Comparison of ENCODE assay signal across 25 cellular contexts in the genomic region with DNA sequence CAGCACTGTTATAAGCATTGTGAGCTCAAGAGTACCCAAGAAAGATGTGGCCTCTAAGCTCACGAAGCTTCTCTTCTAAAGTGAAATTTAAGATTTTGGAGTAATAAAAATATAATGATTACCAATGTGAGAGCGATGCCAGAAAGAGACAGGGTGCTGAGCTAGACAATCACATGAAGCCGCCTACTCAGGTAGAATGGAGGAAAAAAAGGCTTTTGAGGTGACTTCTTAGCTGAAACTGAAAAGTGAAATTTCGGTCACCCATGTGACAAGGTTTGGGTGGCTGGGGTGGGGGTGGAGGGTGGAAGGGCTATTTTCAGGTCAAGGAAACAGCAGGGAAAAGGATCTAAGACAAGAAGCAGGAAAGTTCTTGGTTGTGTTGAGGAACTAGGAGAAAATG.
A peak's percentile ranks its signal among the peaks of the same experiment; 100 is the strongest.
DNase-seq lines count a peak whose midpoint lies in the region; ATAC-seq and TF ChIP-seq lines count a peak whose summit lies in the region.
"Had no signal": no experiment of that assay in that cellular context is flagged by ENCODE, and none has a peak within 500 bp of the region (broad histone marks: within the 10 kb centered on the region; RNA-seq: fewer than 3 reads in every experiment).

No MANE protein-coding gene starts in this region.

- TF ChIP-seq CTCF in A673 (conservative IDR thresholded peaks at IDR 0.05; ENCODE audit: low read depth, low read length) (no peak), MM.1S (IDR thresholded peaks at IDR 0.05; ENCODE audit: low read length) (no peak), colonic mucosa (IDR thresholded peaks at IDR 0.05) (no peak)

- H2BK5ac ChIP-seq in mesendoderm (ENCODE audit: low read length), result no peak overlapping the region

- no peak overlapping the region for H4K8ac ChIP-seq in mesendoderm (ENCODE audit: low read depth, low read length)

- 0 out of 2 replicates have a peak, but pooled peaks cover 2% of the 10 kb centered on the region for H3F3A ChIP-seq in MM.1S (ENCODE audit: insufficient read depth, low read length)

- H3K36me3 Mint-ChIP-seq in activated naive CD4-positive, alpha-beta T cell treated with anti-CD3 and anti-CD28 coated beads, Interleukin-2, amount 50 U/mL, for 72 hours, result no peaks in the 10 kb centered on the region
- H3K36me3 Mint-ChIP-seq: CD14-positive monocyte; CD4-positive, alpha-beta memory T cell; CD4-positive, CD25-positive, alpha-beta regulatory T cell; CD8-positive, alpha-beta memory T cell had no signal

- no peak overlapping the region for H3K9ac ChIP-seq in MM.1S (ENCODE audit: low read length)
- no peak overlapping the region for H3K9ac ChIP-seq in mesendoderm (ENCODE audit: low read length)
- H3K9ac ChIP-seq in colonic mucosa (ENCODE audit: low read depth in 2 of 2, low read length in 2 of 2), result no peak overlapping the region
- H3K9ac ChIP-seq: BLaER1 had no signal

- H3K4me2 ChIP-seq in MM.1S (ENCODE audit: low read depth, low read length), result peak overlapping the region; percentile 37; the same call in 1 of the 2 replicates
- H3K4me2 ChIP-seq in mesendoderm (ENCODE audit: low read length), result no peak overlapping the region
- H3K4me2 ChIP-seq: A549, BLaER1 had no signal

- no peaks in the 10 kb centered on the region for H3K27me3 ChIP-seq in A673 (replicated peaks; ENCODE audit: insufficient read depth, low read depth, low read length, poor library complexity)
- H3K27me3 ChIP-seq in MM.1S (replicated peaks; ENCODE audit: insufficient read depth, low read length), result no peaks in the 10 kb centered on the region
- H3K27me3 ChIP-seq in mesendoderm (ENCODE audit: insufficient read depth, low read length, poor library complexity), result no peaks in the 10 kb centered on the region
- no peaks in the 10 kb centered on the region for H3K27me3 ChIP-seq in colonic mucosa
- H3K27me3 ChIP-seq: BLaER1 had no signal

- DNase-seq in A673 (ENCODE audit: low spot score) (no peak), MM.1S (peak; percentile 36), mesendoderm (no peak), colonic mucosa (no peak)
- no peak for DNase-seq in activated naive CD4-positive, alpha-beta T cell treated with anti-CD3 and anti-CD28 coated beads, Interleukin-2, amount 50 U/mL, for 72 hours (ENCODE audit: low spot score in 2 of 2)
- no peak for DNase-seq in activated effector memory CD4-positive, alpha-beta T cell treated with anti-CD3 and anti-CD28 coated beads, Interleukin-2, amount 50 U/mL, for 16 hours
- DNase-seq: ACHN; BE2C; C1 segment of cervical spinal cord; CD4-positive, alpha-beta memory T cell; CD4-positive, CD25-positive, alpha-beta regulatory T cell; CD8-positive, alpha-beta memory T cell; COR-L47; DMS 273 treated with DMSO at 0.1 percent for 48 hours; DMS153; DMS53; DMS79; DND-41; EL; GDM1 had no signal

- H3K27ac ChIP-seq in A673 (ENCODE audit: low read depth, low read length, poor library complexity, severe bottlenecking), result peak overlapping the region; percentile 86
- no peak overlapping the region for H3K27ac ChIP-seq in MM.1S (ENCODE audit: low read length)
- no peak overlapping the region for H3K27ac ChIP-seq in mesendoderm (ENCODE audit: low read depth, low read length)
- H3K27ac ChIP-seq in colonic mucosa, result no peak overlapping the region
- H3K27ac ChIP-seq: 22Rv1, A549, BLaER1 had no signal

- H3K56ac ChIP-seq in mesendoderm (ENCODE audit: low read length), result no peak overlapping the region

- peak overlapping the region; percentile 25 for H3K4ac ChIP-seq in mesendoderm (ENCODE audit: low read depth, low read length)

- no CpG with 5 or more reads among the region's 4 CpGs for WGBS in mesendoderm (ENCODE audit: extremely low coverage, insufficient coverage, low lambda C conversion rate)

- POLR2A ChIA-PET in A673 (lab: Charles Lee; ENCODE audit: low non-redundant PET), result interaction anchor here (0.6 kb wide), 1 partner anchor 327 kb away, joined by 7 read pairs; no protein-coding TSS in a partner anchor

- peak overlapping the region; percentile 12 for H2BK120ac ChIP-seq in mesendoderm (ENCODE audit: low read depth, low read length)

- no peak overlapping the region for H3K27ac Mint-ChIP-seq in activated naive CD4-positive, alpha-beta T cell treated with anti-CD3 and anti-CD28 coated beads, Interleukin-2, amount 50 U/mL, for 72 hours
- H3K27ac Mint-ChIP-seq: CD14-positive monocyte; CD4-positive, alpha-beta memory T cell; CD4-positive, CD25-positive, alpha-beta regulatory T cell; CD8-positive, alpha-beta memory T cell had no signal

- no peaks in the 10 kb centered on the region for H3K9me2 ChIP-seq in MM.1S (replicated peaks; ENCODE audit: insufficient read depth, low read length)

- intact Hi-C loops in A673 (cut with micrococcal nuclease; ENCODE audit: unreplicated experiment), result loop anchor here (2.0 kb wide), 1 partner anchor 70 kb away; no protein-coding TSS in a partner anchor
- intact Hi-C loops in colonic mucosa (cut with DNase I), result no loop called here

- no peak overlapping the region for H3K4me3 ChIP-seq in A673 (ENCODE audit: low read depth, low read length, poor library complexity, severe bottlenecking)
- H3K4me3 ChIP-seq in MM.1S (ENCODE audit: low read length), result no peak overlapping the region
- H3K4me3 ChIP-seq in mesendoderm (ENCODE audit: low read length), result no peak overlapping the region
- H3K4me3 ChIP-seq in colonic mucosa, result no peak overlapping the region
- H3K4me3 ChIP-seq: A549, BLaER1 had no signal

- H3K23ac ChIP-seq in mesendoderm (ENCODE audit: low read length), result no peak overlapping the region

- H2AFZ ChIP-seq in MM.1S (ENCODE audit: low read length), result no peak overlapping the region

- H4K5ac ChIP-seq in mesendoderm (ENCODE audit: low read length), result no peak overlapping the region

- no peak overlapping the region for H2AK5ac ChIP-seq in mesendoderm (ENCODE audit: low read length)

- peak; percentile 40 for ATAC-seq in GM19351 (IDR thresholded peaks at IDR 0.05; ENCODE audit: unreplicated experiment)
- ATAC-seq in activated naive CD4-positive, alpha-beta T cell treated with anti-CD3 and anti-CD28 coated beads, Interleukin-2, amount 50 U/mL, for 72 hours, result no peak
- ATAC-seq: A549 had no signal

- no peaks in the 10 kb centered on the region for H3K79me1 ChIP-seq in mesendoderm (ENCODE audit: low read length)

- no TSS peak for BruUV-seq in A673 (replicated peaks; lab: Mats Ljungman, UMichigan)

- no peaks in the 10 kb centered on the region for H4K20me1 ChIP-seq in MM.1S (ENCODE audit: insufficient read depth, low read length)

- H3K4me1 ChIP-seq in A673 (ENCODE audit: insufficient read depth, low read length, poor library complexity, severe bottlenecking) (peaks cover 88% of the 10 kb centered on the region), MM.1S (ENCODE audit: low read length) (peaks cover 14% of the 10 kb centered on the region), mesendoderm (ENCODE audit: control insufficient read depth, low read depth, low read length) (peaks cover 16% of the 10 kb centered on the region), colonic mucosa (no peaks in the 10 kb centered on the region)
- H3K4me1 ChIP-seq: A549, BE2C, BLaER1 had no signal

- H3K18ac ChIP-seq in mesendoderm (ENCODE audit: low read length), result peak overlapping the region; percentile 30

- H3K36me3 ChIP-seq in A673 (ENCODE audit: insufficient read depth, low read length, poor library complexity, severe bottlenecking) (no peaks in the 10 kb centered on the region), MM.1S (replicated peaks; ENCODE audit: insufficient read depth, low read length) (no peaks in the 10 kb centered on the region), mesendoderm (ENCODE audit: control insufficient read depth, insufficient read depth, low read length) (no peaks in the 10 kb centered on the region), colonic mucosa (no peaks in the 10 kb centered on the region)
- H3K36me3 ChIP-seq: BE2C had no signal

- H3K9me3 ChIP-seq in A673 (ENCODE audit: low read depth, low read length, poor library complexity, severe bottlenecking), result no peaks in the 10 kb centered on the region
- H3K9me3 ChIP-seq in MM.1S (replicated peaks; ENCODE audit: insufficient read depth, low read length), result no peaks in the 10 kb centered on the region
- H3K9me3 ChIP-seq in colonic mucosa, result no peaks in the 10 kb centered on the region
- H3K9me3 ChIP-seq: A549, BE2C, BLaER1 had no signal

- no peak overlapping the region for H2BK15ac ChIP-seq in mesendoderm (replicated peaks; ENCODE audit: low read depth)

- no peaks in the 10 kb centered on the region for H3K9me3 Mint-ChIP-seq in activated naive CD4-positive, alpha-beta T cell treated with anti-CD3 and anti-CD28 coated beads, Interleukin-2, amount 50 U/mL, for 72 hours
- H3K9me3 Mint-ChIP-seq: CD14-positive monocyte had no signal

- CTCF ChIA-PET in A673 (lab: Charles Lee), result no interaction called here

- H3K79me2 ChIP-seq in MM.1S (ENCODE audit: low read length), result no peaks in the 10 kb centered on the region
- no peaks in the 10 kb centered on the region for H3K79me2 ChIP-seq in mesendoderm (ENCODE audit: control insufficient read depth, insufficient read depth, low read length)
